13 cellular contexts compared by ENCODE assay signal in genomic region chr17:49351572-49352140, GRCh38.
A peak's percentile ranks its signal among the peaks of the same experiment; 100 is the strongest.
DNase-seq lines count a peak whose midpoint lies in the region; TF ChIP-seq lines count a peak whose summit lies in the region.
"Had no signal": no experiment of that assay in that cellular context is flagged by ENCODE, and none has a peak within 500 bp of the region (broad histone marks: within the 10 kb centered on the region; RNA-seq: fewer than 3 reads in every experiment).

No MANE protein-coding gene starts in this region.

- no peaks in the 10 kb centered on the region for H3K27me3 ChIP-seq in brain microvascular endothelial cell (replicated peaks)
- H3K27me3 ChIP-seq: BLaER1 treated with 17β-estradiol and CSF1 and Interleukin-3, amounts not matched to agents 10 nM and 100 nM had no signal

- in situ Hi-C loops in brain microvascular endothelial cell (cut with HindIII; ENCODE audit: low pct_ligation_motif_present, low sequenced_read_pairs), result no loop called here

- POLR2A ChIA-PET in HEK293 (lab: Yijun Ruan, JAX), result interaction anchor here (0.7 kb wide), 1 partner anchor 1381 kb away, joined by 3 read pairs; the partner anchor contains the start of gene CDK5RAP3

- H3K36me3 ChIP-seq in HEK293 (ENCODE audit: control insufficient read depth in 2 of 2, insufficient read depth in 1 of 2, low read length in 2 of 2) (peaks cover 3 to 12% of the 10 kb centered on the region in 2 experiments), brain microvascular endothelial cell (replicated peaks) (no peaks in the 10 kb centered on the region)
- H3K36me3 ChIP-seq: HAP-1 had no signal

- H3K27ac ChIP-seq in C4-2B (peak overlapping the region; percentile 44; the same call in 1 of the 2 replicates), HEK293 (ENCODE audit: extremely low read depth, low read depth, low read length) (no peak overlapping the region), brain microvascular endothelial cell (no peak overlapping the region)
- H3K27ac ChIP-seq: BLaER1 treated with 17β-estradiol and CSF1 and Interleukin-3, amounts not matched to agents 10 nM and 100 nM had no signal

- CTCF ChIA-PET in HEK293 (lab: Yijun Ruan, JAX), result interaction anchor here (0.5 to 1.6 kb wide), 2 partner anchors 8 to 57 kb away, joined by 4 read pairs; no protein-coding TSS in a partner anchor

- H3K4me1 ChIP-seq in HEK293 (ENCODE audit: control insufficient read depth, insufficient read depth, low read length), result peaks cover 7% of the 10 kb centered on the region; the same call in 1 of the 2 replicates
- H3K4me1 ChIP-seq: HAP-1 had no signal

- peak; percentile 43 for DNase-seq in activated CD8-positive, alpha-beta memory T cell treated with anti-CD3 and anti-CD28 coated beads for 24 hours
- DNase-seq in activated CD8-positive, alpha-beta memory T cell treated with anti-CD3 and anti-CD28 coated beads, Interleukin-2, amount 50 U/mL, for 4 hours, result no peak
- DNase-seq in islet precursor cell, result peak; percentile 11
- DNase-seq in RKO (ENCODE audit: low spot score), result no peak
- no peak for DNase-seq in brain microvascular endothelial cell
- DNase-seq: ACHN, Calu3, DMS 273 treated with DMSO at 0.1 percent for 48 hours, HFFc6 had no signal

- H3K4me3 ChIP-seq in HEK293 (ENCODE audit: low read depth, low read length) (no peak overlapping the region), brain microvascular endothelial cell (ENCODE audit: low read depth, low read length) (no peak overlapping the region)
- H3K4me3 ChIP-seq: BLaER1 treated with 17β-estradiol and CSF1 and Interleukin-3, amounts not matched to agents 10 nM and 100 nM; HAP-1 had no signal

- no peaks in the 10 kb centered on the region for H3K9me3 ChIP-seq in HEK293 (ENCODE audit: control insufficient read depth, insufficient read depth, low read depth, low read length)
- H3K9me3 ChIP-seq: HAP-1 had no signal

- no peak for TF ChIP-seq CTCF in C4-2B (conservative IDR thresholded peaks at IDR 0.05)
- TF ChIP-seq CTCF in HEK293 (tag by site-specific recombination; IDR thresholded peaks at IDR 0.05), result no peak
- no peak for TF ChIP-seq CTCF in brain microvascular endothelial cell (IDR thresholded peaks at IDR 0.05; ENCODE audit: low read depth, low read length, missing control alignments)

TF ChIP-seq in HEK293, 187 proteins besides CTCF, POLR2A, EP300 and RAD21:
- TF ChIP-seq ZNF18 (tag by site-specific recombination; IDR thresholded peaks at IDR 0.05) (peak; percentile 80), GLIS1 (tag by site-specific recombination; IDR thresholded peaks at IDR 0.05) (no peak)
TF ChIP-seq in HEK293: peak in this region for 1.

Comparison
In these comparisons a context has a peak if more than half of its experiments do, and no peak if none do; other contexts are left out.
1. DNase-seq: peak in activated CD8-positive, alpha-beta memory T cell treated with anti-CD3 and anti-CD28 coated beads for 24 hours (single experiment) and islet precursor cell (single experiment); none in activated CD8-positive, alpha-beta memory T cell treated with anti-CD3 and anti-CD28 coated beads, Interleukin-2, amount 50 U/mL, for 4 hours (single experiment), RKO (single experiment) and brain microvascular endothelial cell (single experiment).